13 cellular contexts compared by ENCODE assay signal in genomic region chr13:100269837-100270236, GRCh38.
DNase-seq lines count a peak whose midpoint lies in the region; ATAC-seq and TF ChIP-seq lines count a peak whose summit lies in the region.
"Had no signal": no experiment of that assay in that cellular context is flagged by ENCODE, and none has a peak within 500 bp of the region (broad histone marks: within the 10 kb centered on the region; RNA-seq: fewer than 3 reads in every experiment).

No MANE protein-coding gene starts in this region.

- peaks cover 55% of the 10 kb centered on the region for H3K36me3 Mint-ChIP-seq in T-cell

- ATAC-seq in Right ventricle myocardium superior (ENCODE audit: poor library complexity) (peak; percentile 88), T-cell (replicated peaks in 1 of 4) (no peak)
- ATAC-seq: activated CD8-positive, alpha-beta memory T cell treated with anti-CD3 and anti-CD28 coated beads, Interleukin-2, amount 10 ng/mL, durations not matched to agents 7 days and 5 days; esophagus mucosa; stimulated activated naive CD8-positive, alpha-beta T cell treated with anti-CD3 and anti-CD28 coated beads, Interleukin-15, amount 100 ng/mL, for 72 hours had no signal

- TF ChIP-seq CTCF in retinal pigment epithelial cell (conservative IDR thresholded peaks at IDR 0.05; ENCODE audit: low read depth, low read length), result no peak

- H3K4me1 Mint-ChIP-seq in T-cell, result no peaks in the 10 kb centered on the region
- H3K4me1 Mint-ChIP-seq: activated CD8-positive, alpha-beta memory T cell treated with anti-CD3 and anti-CD28 coated beads, Interleukin-2, amount 10 ng/mL, durations not matched to agents 7 days and 5 days; stimulated activated naive CD8-positive, alpha-beta T cell treated with anti-CD3 and anti-CD28 coated beads, Interleukin-15, amount 100 ng/mL, for 72 hours had no signal

- intact Hi-C loops in Right ventricle myocardium superior (cut with DNase I), result no loop called here

- no peaks in the 10 kb centered on the region for H3K27me3 Mint-ChIP-seq in T-cell
- H3K27me3 Mint-ChIP-seq: activated CD8-positive, alpha-beta memory T cell treated with anti-CD3 and anti-CD28 coated beads, Interleukin-2, amount 10 ng/mL, durations not matched to agents 7 days and 5 days; stimulated activated naive CD8-positive, alpha-beta T cell treated with anti-CD3 and anti-CD28 coated beads, Interleukin-15, amount 100 ng/mL, for 72 hours had no signal

- POLR2A ChIA-PET in T-cell (lab: Charles Lee), result no interaction called here

- no peaks in the 10 kb centered on the region for H3K9me3 Mint-ChIP-seq in T-cell
- H3K9me3 Mint-ChIP-seq: stimulated activated naive CD8-positive, alpha-beta T cell treated with anti-CD3 and anti-CD28 coated beads, Interleukin-15, amount 100 ng/mL, for 72 hours had no signal

- H3K4me3 ChIP-seq in retinal pigment epithelial cell (ENCODE audit: low read length), result no peak overlapping the region

- no peak overlapping the region for H3K27ac Mint-ChIP-seq in T-cell
- H3K27ac Mint-ChIP-seq: activated CD8-positive, alpha-beta memory T cell treated with anti-CD3 and anti-CD28 coated beads, Interleukin-2, amount 10 ng/mL, durations not matched to agents 7 days and 5 days had no signal

- DNase-seq in GM04503 (ENCODE audit: low read depth) (peak; percentile 27), anterior cingulate cortex (lab: John Stamatoyannopoulos, UW) (peak in 45 of 58 donors; percentile 1 to 72 (median 20)), Right ventricle myocardium superior (peak; percentile 88), retinal pigment epithelial cell (ENCODE audit: low read depth) (peak; percentile 69), T-cell (no peak), GDM1 (lab: John Stamatoyannopoulos, UW) (no peak), HuH-7.5 (ENCODE audit: low spot score) (no peak), NCI-H748 (lab: John Stamatoyannopoulos, UW; ENCODE audit: unreplicated experiment) (no peak)
- DNase-seq: activated CD8-positive, alpha-beta memory T cell treated with anti-CD3 and anti-CD28 coated beads, Interleukin-2, amount 10 ng/mL, durations not matched to agents 7 days and 5 days; DND-41; NCI-H748 treated with DMSO at 0.1 percent for 48 hours; stimulated activated naive CD8-positive, alpha-beta T cell treated with anti-CD3 and anti-CD28 coated beads, Interleukin-15, amount 100 ng/mL, for 72 hours had no signal

- CTCF ChIA-PET in T-cell (lab: Charles Lee), result interaction anchor here in 1 of 2 donors (0.5 kb wide), 1 partner anchor 247 kb away, joined by 3 read pairs; no protein-coding TSS in a partner anchor

- H3K4me3 Mint-ChIP-seq in T-cell, result no peak overlapping the region
- H3K4me3 Mint-ChIP-seq: activated CD8-positive, alpha-beta memory T cell treated with anti-CD3 and anti-CD28 coated beads, Interleukin-2, amount 10 ng/mL, durations not matched to agents 7 days and 5 days; stimulated activated naive CD8-positive, alpha-beta T cell treated with anti-CD3 and anti-CD28 coated beads, Interleukin-15, amount 100 ng/mL, for 72 hours had no signal

Comparison
In these comparisons a context has a peak if more than half of its experiments do, and no peak if none do; other contexts are left out.
1. DNase-seq: peak in GM04503 (single experiment), anterior cingulate cortex (45 of 58), Right ventricle myocardium superior (single experiment) and retinal pigment epithelial cell (single experiment); none in T-cell (0 of 34), GDM1 (single experiment), HuH-7.5 (single experiment) and NCI-H748 (single experiment).